ENCODE assay signal across 14 cellular contexts in genomic region chr5:137376127-137376526, GRCh38.
DNase-seq lines count a peak whose midpoint lies in the region; ATAC-seq lines count a peak whose summit lies in the region.
"Had no signal": no experiment of that assay in that cellular context is flagged by ENCODE, and none has a peak within 500 bp of the region (broad histone marks: within the 10 kb centered on the region; RNA-seq: fewer than 3 reads in every experiment).

No MANE protein-coding gene starts in this region.

- ATAC-seq in GM18519 (IDR thresholded peaks at IDR 0.05; ENCODE audit: low FRiP score, unreplicated experiment) = no peak
- no peak for ATAC-seq in left colon
- ATAC-seq in HG03378 (IDR thresholded peaks at IDR 0.05; ENCODE audit: unreplicated experiment) = no peak
- ATAC-seq: naive thymus-derived CD8-positive, alpha-beta T cell had no signal

- intact Hi-C loops in left colon (cut with DNase I, micrococcal nuclease) = no loop called here

- DNase-seq in NCI-H1417 (lab: John Stamatoyannopoulos, UW) (peak; percentile 10 to 89 (median 69)), NCI-H1417 treated with DMSO at 0.1 percent for 48 hours (lab: John Stamatoyannopoulos, UW) (no peak), NCI-H2107 treated with DMSO at 0.1 percent for 48 hours (lab: John Stamatoyannopoulos, UW; ENCODE audit: unreplicated experiment) (peak; percentile 70), cerebellum (ENCODE audit: low spot score) (peak; percentile 50), putamen (ENCODE audit: low spot score) (peak; percentile 17), left colon (no peak)
- DNase-seq: activated CD4-positive, CD25-positive, alpha-beta regulatory T cell treated with anti-CD3 and anti-CD28 coated beads, Interleukin-2, amount 50 U/mL, for 72 hours; activated effector memory CD4-positive, alpha-beta T cell treated with anti-CD3 and anti-CD28 coated beads, Interleukin-2, amount 50 U/mL, for 16 hours; naive thymus-derived CD8-positive, alpha-beta T cell; SIG-M5; spleen; T-helper 2 cell had no signal

Comparison
In these comparisons a context has a peak if more than half of its experiments do, and no peak if none do; other contexts are left out.
1. DNase-seq: peak in NCI-H1417 (3 of 3), NCI-H2107 treated with DMSO at 0.1 percent for 48 hours (single experiment), cerebellum (single experiment) and putamen (single experiment); none in NCI-H1417 treated with DMSO at 0.1 percent for 48 hours (single experiment) and left colon (0 of 2).